11 cellular contexts compared by ENCODE assay signal in genomic region chr11:105033344-105033743, GRCh38. TPM values are rescaled to one million over a fixed set of nuclear protein-coding genes. Genes with fewer than 3 reads are reported as not detected.
DNase-seq lines count a peak whose midpoint lies in the region; ATAC-seq and TF ChIP-seq lines count a peak whose summit lies in the region.
"Had no signal": no experiment of that assay in that cellular context is flagged by ENCODE, and none has a peak within 500 bp of the region (broad histone marks: within the 10 kb centered on the region; RNA-seq: fewer than 3 reads in every experiment).

No MANE protein-coding gene starts in this region.

- H3K9me3 Mint-ChIP-seq in activated CD8-positive, alpha-beta memory T cell treated with anti-CD3 and anti-CD28 coated beads, Interleukin-2, amount 10 ng/mL, durations not matched to agents 7 days and 5 days (ENCODE audit: low read depth) = no peaks in the 10 kb centered on the region
- H3K9me3 Mint-ChIP-seq in activated T-helper 1 cell treated with anti-CD3 and anti-CD28 coated beads, Interleukin-12 subunit alpha, Interleukin-12 subunit beta, Interleukin-2, Interleukin-4 antibody, amounts not matched to agents 30 ng/mL and 10 ng/mL and 1 ng/mL, durations not matched to agents 14 hours and 24 hours and 36 hours = peaks cover 4% of the 10 kb centered on the region
- H3K9me3 Mint-ChIP-seq in stimulated activated naive CD8-positive, alpha-beta T cell treated with anti-CD3 and anti-CD28 coated beads, Interleukin-15, amount 100 ng/mL, for 72 hours = peaks cover 4 to 17% of the 10 kb centered on the region in 2 donors

- no peaks in the 10 kb centered on the region for H3K9me3 ChIP-seq in stomach
- H3K9me3 ChIP-seq: prostate gland had no signal

- peak overlapping the region; percentile 93 for H3K4me3 Mint-ChIP-seq in activated CD8-positive, alpha-beta memory T cell treated with anti-CD3 and anti-CD28 coated beads, Interleukin-2, amount 10 ng/mL, durations not matched to agents 7 days and 5 days
- H3K4me3 Mint-ChIP-seq in activated T-helper 1 cell treated with anti-CD3 and anti-CD28 coated beads, Interleukin-12 subunit alpha, Interleukin-12 subunit beta, Interleukin-2, Interleukin-4 antibody, amounts not matched to agents 30 ng/mL and 10 ng/mL and 1 ng/mL, durations not matched to agents 14 hours and 24 hours and 36 hours = peak overlapping the region; percentile 93
- H3K4me3 Mint-ChIP-seq in stimulated activated naive CD8-positive, alpha-beta T cell treated with anti-CD3 and anti-CD28 coated beads, Interleukin-15, amount 100 ng/mL, for 72 hours = peak overlapping the region; percentile 87 to 89

- peak overlapping the region; percentile 94 for H3K27ac Mint-ChIP-seq in activated CD8-positive, alpha-beta memory T cell treated with anti-CD3 and anti-CD28 coated beads, Interleukin-2, amount 10 ng/mL, durations not matched to agents 7 days and 5 days
- H3K27ac Mint-ChIP-seq in activated T-helper 1 cell treated with anti-CD3 and anti-CD28 coated beads, Interleukin-12 subunit alpha, Interleukin-12 subunit beta, Interleukin-2, Interleukin-4 antibody, amounts not matched to agents 30 ng/mL and 10 ng/mL and 1 ng/mL, durations not matched to agents 14 hours and 24 hours and 36 hours = peak overlapping the region; percentile 65
- peak overlapping the region; percentile 32 to 72 for H3K27ac Mint-ChIP-seq in stimulated activated naive CD8-positive, alpha-beta T cell treated with anti-CD3 and anti-CD28 coated beads, Interleukin-15, amount 100 ng/mL, for 72 hours

- ATAC-seq in activated CD8-positive, alpha-beta memory T cell treated with anti-CD3 and anti-CD28 coated beads, Interleukin-2, amount 10 ng/mL, durations not matched to agents 7 days and 5 days = no peak
- ATAC-seq in stimulated activated naive CD8-positive, alpha-beta T cell treated with anti-CD3 and anti-CD28 coated beads, Interleukin-15, amount 100 ng/mL, for 72 hours = peak; percentile 47
- ATAC-seq in HG03175 (IDR thresholded peaks at IDR 0.05; ENCODE audit: unreplicated experiment) = no peak

- intact Hi-C loops in activated T-helper 1 cell treated with anti-CD3 and anti-CD28 coated beads, Interleukin-12 subunit alpha, Interleukin-12 subunit beta, Interleukin-2, Interleukin-4 antibody, amounts not matched to agents 30 ng/mL and 10 ng/mL and 1 ng/mL, durations not matched to agents 14 hours and 24 hours and 36 hours (cut with micrococcal nuclease) = no loop called here
- intact Hi-C loops in stomach (cut with DNase I; ENCODE audit: low total_unique reads) = no loop called here

- H3K36me3 Mint-ChIP-seq in activated CD8-positive, alpha-beta memory T cell treated with anti-CD3 and anti-CD28 coated beads, Interleukin-2, amount 10 ng/mL, durations not matched to agents 7 days and 5 days = peaks cover 58% of the 10 kb centered on the region
- H3K36me3 Mint-ChIP-seq in activated T-helper 1 cell treated with anti-CD3 and anti-CD28 coated beads, Interleukin-12 subunit alpha, Interleukin-12 subunit beta, Interleukin-2, Interleukin-4 antibody, amounts not matched to agents 30 ng/mL and 10 ng/mL and 1 ng/mL, durations not matched to agents 14 hours and 24 hours and 36 hours (ENCODE audit: low read depth) = peaks cover 49% of the 10 kb centered on the region

- CTCF ChIA-PET in activated CD8-positive, alpha-beta memory T cell treated with anti-CD3 and anti-CD28 coated beads, Interleukin-2, amount 10 ng/mL, durations not matched to agents 7 days and 5 days (lab: Charles Lee) = interaction anchor here (0.9 to 1.6 kb wide), 3 partner anchors 10 to 86 kb away, joined by 3 to 6 read pairs (median 4); no protein-coding TSS in a partner anchor

- H3K4me1 Mint-ChIP-seq in activated CD8-positive, alpha-beta memory T cell treated with anti-CD3 and anti-CD28 coated beads, Interleukin-2, amount 10 ng/mL, durations not matched to agents 7 days and 5 days = peaks cover 44% of the 10 kb centered on the region
- peaks cover 39% of the 10 kb centered on the region for H3K4me1 Mint-ChIP-seq in activated T-helper 1 cell treated with anti-CD3 and anti-CD28 coated beads, Interleukin-12 subunit alpha, Interleukin-12 subunit beta, Interleukin-2, Interleukin-4 antibody, amounts not matched to agents 30 ng/mL and 10 ng/mL and 1 ng/mL, durations not matched to agents 14 hours and 24 hours and 36 hours (ENCODE audit: low read depth)
- H3K4me1 Mint-ChIP-seq in stimulated activated naive CD8-positive, alpha-beta T cell treated with anti-CD3 and anti-CD28 coated beads, Interleukin-15, amount 100 ng/mL, for 72 hours = peaks cover 51% of the 10 kb centered on the region

- no peak for TF ChIP-seq EP300 in stomach (IDR thresholded peaks at IDR 0.05)

- no peak for DNase-seq in activated CD8-positive, alpha-beta memory T cell treated with anti-CD3 and anti-CD28 coated beads, Interleukin-2, amount 10 ng/mL, durations not matched to agents 7 days and 5 days
- DNase-seq in activated CD8-positive, alpha-beta memory T cell treated with anti-CD3 and anti-CD28 coated beads, Interleukin-2, amount 50 U/mL, for 4 hours = no peak
- no peak for DNase-seq in activated T-helper 1 cell treated with anti-CD3 and anti-CD28 coated beads, Interleukin-12 subunit alpha, Interleukin-12 subunit beta, Interleukin-2, Interleukin-4 antibody, amounts not matched to agents 30 ng/mL and 10 ng/mL and 1 ng/mL, durations not matched to agents 14 hours and 24 hours and 36 hours (ENCODE audit: low spot score)
- no peak for DNase-seq in stimulated activated naive CD8-positive, alpha-beta T cell treated with anti-CD3 and anti-CD28 coated beads, Interleukin-15, amount 100 ng/mL, for 72 hours
- DNase-seq in DMS153 (lab: John Stamatoyannopoulos, UW) = no peak
- no peak for DNase-seq in stomach
- DNase-seq: NCI-H1694 had no signal

- peaks cover 0 to 42% (median 17%) of the 10 kb centered on the region in 4 donors for H3K4me1 ChIP-seq in stomach
- H3K4me1 ChIP-seq: prostate gland had no signal

- H3K27me3 ChIP-seq in layer of hippocampus (ENCODE audit: control insufficient read depth, insufficient read depth, low read length) = no peaks in the 10 kb centered on the region
- no peaks in the 10 kb centered on the region for H3K27me3 ChIP-seq in stomach

- no peak for TF ChIP-seq POLR2A in stomach (IDR thresholded peaks at IDR 0.05)

- H3K27ac ChIP-seq in layer of hippocampus (ENCODE audit: low read depth, low read length) = peak overlapping the region; percentile 46
- peak overlapping the region in 1 of 5 donors; percentile 83 for H3K27ac ChIP-seq in stomach

- no peaks in the 10 kb centered on the region for H3K27me3 Mint-ChIP-seq in activated CD8-positive, alpha-beta memory T cell treated with anti-CD3 and anti-CD28 coated beads, Interleukin-2, amount 10 ng/mL, durations not matched to agents 7 days and 5 days
- H3K27me3 Mint-ChIP-seq in activated T-helper 1 cell treated with anti-CD3 and anti-CD28 coated beads, Interleukin-12 subunit alpha, Interleukin-12 subunit beta, Interleukin-2, Interleukin-4 antibody, amounts not matched to agents 30 ng/mL and 10 ng/mL and 1 ng/mL, durations not matched to agents 14 hours and 24 hours and 36 hours (ENCODE audit: insufficient read depth) = no peaks in the 10 kb centered on the region
- H3K27me3 Mint-ChIP-seq in stimulated activated naive CD8-positive, alpha-beta T cell treated with anti-CD3 and anti-CD28 coated beads, Interleukin-15, amount 100 ng/mL, for 72 hours = no peaks in the 10 kb centered on the region

- peak overlapping the region in 2 of 4 donors; percentile 35 to 44 for H3K4me3 ChIP-seq in stomach
- H3K4me3 ChIP-seq: prostate gland had no signal

- H3K36me3 ChIP-seq in stomach = peaks cover 0 to 30% (median 29%) of the 10 kb centered on the region in 4 donors
- H3K36me3 ChIP-seq: prostate gland had no signal

- no peak for TF ChIP-seq CTCF in stomach (IDR thresholded peaks at IDR 0.05)

- 74 to 97% (median 82%) methylated on average over 2 to 3 of the region's 3 CpGs for WGBS in stomach, 5 donors

RNA-seq across cellular contexts. Expression of gene CASP1, which starts 1.6 kb away (rescaled TPM):
- 100 to 1,000 TPM in 1 of 2 experiments, 10 to 100 TPM in 1; 94.1 to 109 TPM for total RNA-seq in activated CD8-positive, alpha-beta memory T cell treated with anti-CD3 and anti-CD28 coated beads, Interleukin-2, amount 10 ng/mL, durations not matched to agents 7 days and 5 days
- total RNA-seq in activated T-helper 1 cell treated with anti-CD3 and anti-CD28 coated beads, Interleukin-12 subunit alpha, Interleukin-12 subunit beta, Interleukin-2, Interleukin-4 antibody, amounts not matched to agents 30 ng/mL and 10 ng/mL and 1 ng/mL, durations not matched to agents 14 hours and 24 hours and 36 hours = 21.1 and 21.4 TPM in 2 replicates
- total RNA-seq in stomach = 10 to 100 TPM in 1 of 5 donors, 1 to 10 TPM in 4; 2.3 to 71.0 (median 7.1) TPM
- 10 to 100 TPM; 19.9 to 26.6 (median 21.2) TPM for polyA plus RNA-seq in stomach

RNA-seq across cellular contexts. Expression of gene CASP5, which starts 10.4 kb away (rescaled TPM):
- not detected for total RNA-seq in activated CD8-positive, alpha-beta memory T cell treated with anti-CD3 and anti-CD28 coated beads, Interleukin-2, amount 10 ng/mL, durations not matched to agents 7 days and 5 days
- not detected in 2 replicates for total RNA-seq in activated T-helper 1 cell treated with anti-CD3 and anti-CD28 coated beads, Interleukin-12 subunit alpha, Interleukin-12 subunit beta, Interleukin-2, Interleukin-4 antibody, amounts not matched to agents 30 ng/mL and 10 ng/mL and 1 ng/mL, durations not matched to agents 14 hours and 24 hours and 36 hours
- total RNA-seq in stomach = 1 to 10 TPM in 1 of 5 donors, not detected in 4; 4.3 TPM
- polyA plus RNA-seq in stomach = under 1 TPM in 2 of 3 donors, not detected in 1; 0.45 to 0.81 TPM
- total RNA-seq: epithelial cell of proximal tubule, prostate gland had no signal

RNA-seq across cellular contexts. Expression of gene CARD16, which starts 11.8 kb away (rescaled TPM):
- 10 to 100 TPM; 70.3 to 92.0 TPM for total RNA-seq in activated CD8-positive, alpha-beta memory T cell treated with anti-CD3 and anti-CD28 coated beads, Interleukin-2, amount 10 ng/mL, durations not matched to agents 7 days and 5 days
- 9.5 and 10.5 TPM in 2 replicates for total RNA-seq in activated T-helper 1 cell treated with anti-CD3 and anti-CD28 coated beads, Interleukin-12 subunit alpha, Interleukin-12 subunit beta, Interleukin-2, Interleukin-4 antibody, amounts not matched to agents 30 ng/mL and 10 ng/mL and 1 ng/mL, durations not matched to agents 14 hours and 24 hours and 36 hours
- 10 to 100 TPM in 1 of 5 donors, 1 to 10 TPM in 1, not detected in 3; 6.6 to 29.1 TPM for total RNA-seq in stomach
- 10 to 100 TPM; 52.0 to 68.3 (median 66.3) TPM for polyA plus RNA-seq in stomach
- total RNA-seq: epithelial cell of proximal tubule had no signal
